Comparison of ENCODE assay signal across 9 cellular contexts in the genomic region with DNA sequence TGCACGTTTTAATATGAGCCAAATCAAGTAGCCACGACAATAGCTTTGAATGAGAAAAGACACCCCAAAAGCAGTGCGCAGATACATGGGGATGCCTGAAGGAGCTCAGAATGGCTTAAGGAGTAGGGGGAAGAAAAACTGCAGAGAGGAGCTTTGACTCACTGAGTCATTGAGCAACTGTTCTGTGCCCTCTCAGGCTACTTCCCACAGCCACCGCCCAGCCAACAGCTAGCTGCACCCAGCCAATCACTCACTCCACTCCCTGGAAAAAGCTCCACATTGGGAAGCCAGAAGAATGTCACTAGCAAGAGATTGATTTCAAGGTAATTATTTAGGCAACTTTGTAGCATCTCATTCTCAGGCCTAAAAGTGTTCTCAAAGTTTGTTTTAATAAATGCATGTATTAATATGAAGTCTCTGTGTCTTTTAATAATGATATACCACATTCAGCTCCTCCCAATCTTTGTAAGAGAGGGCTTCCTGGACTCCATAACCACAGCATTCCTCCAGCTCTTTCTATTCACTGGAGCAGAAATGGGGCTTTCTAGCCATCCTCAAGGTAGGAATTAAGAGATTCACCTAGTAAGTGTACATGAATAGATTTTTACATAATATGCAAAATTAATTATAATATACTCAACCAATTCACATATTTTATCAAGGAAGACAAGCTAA. TPM values are rescaled to one million over a fixed set of nuclear protein-coding genes. Genes with fewer than 3 reads are reported as not detected.
A peak's percentile ranks its signal among the peaks of the same experiment; 100 is the strongest.
DNase-seq lines count a peak whose midpoint lies in the region; ATAC-seq, FAIRE-seq and TF ChIP-seq lines count a peak whose summit lies in the region.
"Had no signal": no experiment of that assay in that cellular context is flagged by ENCODE, and none has a peak within 500 bp of the region (broad histone marks: within the 10 kb centered on the region; RNA-seq: fewer than 3 reads in every experiment).

No MANE protein-coding gene starts in this region.

- no peaks in the 10 kb centered on the region for H3K9me3 ChIP-seq in adrenal gland (replicated peaks in 1 of 3)
- H3K9me3 ChIP-seq in keratinocyte (ENCODE audit: control insufficient read depth, low read depth, low read length): peaks cover 7% of the 10 kb centered on the region
- no peaks in the 10 kb centered on the region for H3K9me3 ChIP-seq in uterus

- no peak for FAIRE-seq in keratinocyte (lab: Jason Lieb, UNC)

- H3K9me1 ChIP-seq in keratinocyte (ENCODE audit: control insufficient read depth, extremely low read depth, insufficient read depth, low read length): no peaks in the 10 kb centered on the region

- no peak overlapping the region for H2AFZ ChIP-seq in keratinocyte (ENCODE audit: control insufficient read depth, low read length)

- peaks cover 6% of the 10 kb centered on the region for H3K79me2 ChIP-seq in keratinocyte (ENCODE audit: control insufficient read depth, insufficient read depth, low read length)

- H3K4me1 ChIP-seq in adrenal gland (replicated peaks in 1 of 2) (peaks cover 7 to 32% of the 10 kb centered on the region in 2 donors), keratinocyte (ENCODE audit: control insufficient read depth, extremely low read depth, insufficient read depth, low read length) (peaks cover 25% of the 10 kb centered on the region), uterus (no peaks in the 10 kb centered on the region)

- no peak overlapping the region for H3K9ac ChIP-seq in keratinocyte (ENCODE audit: control insufficient read depth, extremely low read depth, insufficient read depth, low read length)

- dilution Hi-C loops in keratinocyte (cut with MboI; ENCODE audit: extremely low pct_ligation_motif_present, low sequenced_read_pairs): no loop called here

- intact Hi-C loops in adrenal gland (cut with DNase I) (no loop called here), uterus (cut with DNase I; ENCODE audit: low total_unique reads) (no loop called here)

- no peak for TF ChIP-seq POLR2A in adrenal gland (IDR thresholded peaks at IDR 0.05)
- TF ChIP-seq POLR2A in uterus (IDR thresholded peaks at IDR 0.05): no peak

- H4K20me1 ChIP-seq in keratinocyte (ENCODE audit: control insufficient read depth, extremely low read depth, insufficient read depth, low read length): no peaks in the 10 kb centered on the region

- peaks cover 5 to 10% of the 10 kb centered on the region in 2 donors for H3K9me3 Mint-ChIP-seq in activated naive CD4-positive, alpha-beta T cell treated with anti-CD3 and anti-CD28 coated beads, Interleukin-2, amount 50 U/mL, for 72 hours

- no peak overlapping the region for H3K4me3 ChIP-seq in adrenal gland
- H3K4me3 ChIP-seq in keratinocyte (ENCODE audit: control insufficient read depth in 2 of 3, extremely low read depth in 1 of 3, insufficient read depth in 2 of 3, low read depth in 1 of 3, low read length in 3 of 3): no peak overlapping the region
- no peak overlapping the region for H3K4me3 ChIP-seq in uterus
- H3K4me3 ChIP-seq: BLaER1 treated with 17β-estradiol and CSF1 and Interleukin-3, amounts not matched to agents 10 nM and 100 nM had no signal

- peak overlapping the region; percentile 56 to 92 for H3K27ac Mint-ChIP-seq in activated naive CD4-positive, alpha-beta T cell treated with anti-CD3 and anti-CD28 coated beads, Interleukin-2, amount 50 U/mL, for 72 hours

- DNase-seq in activated naive CD4-positive, alpha-beta T cell treated with anti-CD3 and anti-CD28 coated beads, Interleukin-2, amount 50 U/mL, for 72 hours (ENCODE audit: low spot score in 2 of 2): no peak
- DNase-seq in activated naive CD4-positive, alpha-beta T cell (lab: John Stamatoyannopoulos, UW): no peak
- DNase-seq in adrenal gland (peak in 5 of 7 donors; percentile 38 to 55 (median 43)), keratinocyte (ENCODE audit: low read depth, low spot score) (no peak), uterus (no peak), NCI-H2081 (lab: John Stamatoyannopoulos, UW) (no peak), anterior cingulate cortex (lab: John Stamatoyannopoulos, UW) (no peak), activated gamma-delta T cell (lab: John Stamatoyannopoulos, UW) (no peak)

- peak overlapping the region; percentile 25 for H3K4me2 ChIP-seq in keratinocyte (ENCODE audit: control insufficient read depth, extremely low read depth, insufficient read depth, low read depth, low read length)

- no peaks in the 10 kb centered on the region for H3K27me3 ChIP-seq in adrenal gland
- H3K27me3 ChIP-seq in keratinocyte (ENCODE audit: control insufficient read depth, extremely low read depth, insufficient read depth, low read length): no peaks in the 10 kb centered on the region
- no peaks in the 10 kb centered on the region for H3K27me3 ChIP-seq in uterus
- H3K27me3 ChIP-seq: BLaER1 treated with 17β-estradiol and CSF1 and Interleukin-3, amounts not matched to agents 10 nM and 100 nM had no signal

- H3K27ac ChIP-seq in adrenal gland (peak overlapping the region in 4 of 5 donors; percentile 27 to 69 (median 48)), keratinocyte (ENCODE audit: control insufficient read depth, insufficient read depth, low read length) (peak overlapping the region; percentile 11), uterus (peak overlapping the region; percentile 39 to 40)

- ATAC-seq in activated naive CD4-positive, alpha-beta T cell treated with anti-CD3 and anti-CD28 coated beads, Interleukin-2, amount 50 U/mL, for 72 hours: no peak

- TF ChIP-seq CTCF in adrenal gland (IDR thresholded peaks at IDR 0.05): no peak
- no peak for TF ChIP-seq CTCF in keratinocyte (optimal IDR thresholded peaks at IDR 0.05 in 1 of 3, IDR thresholded peaks at IDR 0.05 in 1 of 3, conservative IDR thresholded peaks at IDR 0.05 in 1 of 3; ENCODE audit: extremely low read depth in 1 of 3, insufficient read depth in 2 of 3, low read length in 3 of 3)
- no peak for TF ChIP-seq CTCF in uterus (IDR thresholded peaks at IDR 0.05)

- H3K36me3 Mint-ChIP-seq in activated naive CD4-positive, alpha-beta T cell treated with anti-CD3 and anti-CD28 coated beads, Interleukin-2, amount 50 U/mL, for 72 hours: peaks cover 36 to 59% of the 10 kb centered on the region in 2 donors

- 69 to 83% (median 79%) methylated on average over 4 of the region's 4 CpGs for WGBS in adrenal gland, 4 donors

- H3K36me3 ChIP-seq in adrenal gland (replicated peaks in 1 of 2) (no peaks in the 10 kb centered on the region), keratinocyte (ENCODE audit: control insufficient read depth in 2 of 2, extremely low read depth in 1 of 2, insufficient read depth in 2 of 2, low read length in 2 of 2) (peaks cover 3 to 4% of the 10 kb centered on the region in 2 experiments), uterus (no peaks in the 10 kb centered on the region)

RNA-seq across cellular contexts. Expression of gene DUSP10, which starts 16.8 kb away (rescaled TPM):
- 1 to 10 TPM; 7.8 to 9.3 TPM for total RNA-seq in activated naive CD4-positive, alpha-beta T cell treated with anti-CD3 and anti-CD28 coated beads, Interleukin-2, amount 50 U/mL, for 72 hours
- total RNA-seq in adrenal gland (10 to 100 TPM in 2 of 8 donors, 1 to 10 TPM in 6; 3.7 to 22.1 (median 7.5) TPM), uterus (10 to 100 TPM in 1 of 4 donors, 1 to 10 TPM in 2, under 1 TPM in 1; 0.26 to 10.9 (median 5.5) TPM)
- polyA plus RNA-seq in adrenal gland (1 to 10 TPM; 2.6 to 8.1 (median 5.1) TPM), keratinocyte (15.1 to 19.7 TPM (median 17.0 TPM) in 3 replicates)
- 26.7 TPM for polyA plus RNA-seq in keratinocyte (2011; ENCODE audit: low read depth)
- 13.6 and 15.2 TPM in 2 replicates for polyA plus RNA-seq in keratinocyte (2011; cell fraction: cytosol; rRNA removed)
- polyA plus RNA-seq in keratinocyte (2011; cell fraction: nucleus; rRNA removed): 36.6 and 39.1 TPM in 2 replicates
- 10.0 and 28.9 TPM in 2 replicates for polyA plus RNA-seq in keratinocyte (2012; ENCODE audit: low replicate concordance)
- 23.6 to 51.9 TPM (median 40.2 TPM) in 3 replicates for polyA minus RNA-seq in keratinocyte
- 13.2 TPM for polyA minus RNA-seq in keratinocyte (2011; cell fraction: cytosol; rRNA and poly(A)+ RNA removed)
- 34.9 and 58.6 TPM in 2 replicates for polyA minus RNA-seq in keratinocyte (2011; cell fraction: nucleus; rRNA and poly(A)+ RNA removed)

Comparison
In these comparisons a context has a peak if more than half of its experiments do, and no peak if none do; other contexts are left out.
1. DNase-seq: peak in adrenal gland (5 of 7); none in activated naive CD4-positive, alpha-beta T cell treated with anti-CD3 and anti-CD28 coated beads, Interleukin-2, amount 50 U/mL, for 72 hours (0 of 2), activated naive CD4-positive, alpha-beta T cell (0 of 4), keratinocyte (single experiment), uterus (0 of 2), NCI-H2081 (0 of 2), anterior cingulate cortex (0 of 58) and activated gamma-delta T cell (single experiment).
2. Peak in every context shown above with its lines, with median percentiles within 50 percentile points of each other: H3K27ac ChIP-seq.